Comparison of ENCODE assay signal across 1 cellular context in the genomic region with DNA sequence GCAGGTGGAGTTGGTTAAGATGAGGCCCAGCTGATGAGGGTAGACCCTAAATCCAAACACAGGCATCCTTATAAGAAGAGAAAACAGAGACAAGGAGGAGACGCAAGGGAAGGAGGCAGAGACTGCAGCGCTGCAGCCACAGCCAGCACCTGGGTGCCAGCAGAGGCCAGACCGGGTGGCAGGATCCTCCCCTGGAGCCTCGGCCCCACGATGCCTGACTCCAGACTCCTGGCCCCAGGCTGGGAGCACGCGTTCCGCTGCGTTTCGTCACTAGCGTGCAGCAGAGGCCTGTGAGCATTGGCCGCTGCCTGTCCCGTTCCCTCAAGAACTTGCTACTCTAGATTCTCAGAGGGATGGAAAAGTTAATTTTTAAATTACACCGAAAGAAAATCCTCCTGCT.
TF ChIP-seq lines count a peak whose summit lies in the region.

No MANE protein-coding gene starts in this region.

TF ChIP-seq in K562, 482 proteins besides CTCF, POLR2A, EP300 and RAD21 (continued from another document):
- no peak for TF ChIP-seq ZBED1 (IDR thresholded peaks at IDR 0.05)
- TF ChIP-seq L3MBTL2 (IDR thresholded peaks at IDR 0.05): peak; percentile 67
- TF ChIP-seq TCFL5 (CRISPR knock-in tag; conservative IDR thresholded peaks at IDR 0.05): no peak
- TF ChIP-seq, protein P1, sequence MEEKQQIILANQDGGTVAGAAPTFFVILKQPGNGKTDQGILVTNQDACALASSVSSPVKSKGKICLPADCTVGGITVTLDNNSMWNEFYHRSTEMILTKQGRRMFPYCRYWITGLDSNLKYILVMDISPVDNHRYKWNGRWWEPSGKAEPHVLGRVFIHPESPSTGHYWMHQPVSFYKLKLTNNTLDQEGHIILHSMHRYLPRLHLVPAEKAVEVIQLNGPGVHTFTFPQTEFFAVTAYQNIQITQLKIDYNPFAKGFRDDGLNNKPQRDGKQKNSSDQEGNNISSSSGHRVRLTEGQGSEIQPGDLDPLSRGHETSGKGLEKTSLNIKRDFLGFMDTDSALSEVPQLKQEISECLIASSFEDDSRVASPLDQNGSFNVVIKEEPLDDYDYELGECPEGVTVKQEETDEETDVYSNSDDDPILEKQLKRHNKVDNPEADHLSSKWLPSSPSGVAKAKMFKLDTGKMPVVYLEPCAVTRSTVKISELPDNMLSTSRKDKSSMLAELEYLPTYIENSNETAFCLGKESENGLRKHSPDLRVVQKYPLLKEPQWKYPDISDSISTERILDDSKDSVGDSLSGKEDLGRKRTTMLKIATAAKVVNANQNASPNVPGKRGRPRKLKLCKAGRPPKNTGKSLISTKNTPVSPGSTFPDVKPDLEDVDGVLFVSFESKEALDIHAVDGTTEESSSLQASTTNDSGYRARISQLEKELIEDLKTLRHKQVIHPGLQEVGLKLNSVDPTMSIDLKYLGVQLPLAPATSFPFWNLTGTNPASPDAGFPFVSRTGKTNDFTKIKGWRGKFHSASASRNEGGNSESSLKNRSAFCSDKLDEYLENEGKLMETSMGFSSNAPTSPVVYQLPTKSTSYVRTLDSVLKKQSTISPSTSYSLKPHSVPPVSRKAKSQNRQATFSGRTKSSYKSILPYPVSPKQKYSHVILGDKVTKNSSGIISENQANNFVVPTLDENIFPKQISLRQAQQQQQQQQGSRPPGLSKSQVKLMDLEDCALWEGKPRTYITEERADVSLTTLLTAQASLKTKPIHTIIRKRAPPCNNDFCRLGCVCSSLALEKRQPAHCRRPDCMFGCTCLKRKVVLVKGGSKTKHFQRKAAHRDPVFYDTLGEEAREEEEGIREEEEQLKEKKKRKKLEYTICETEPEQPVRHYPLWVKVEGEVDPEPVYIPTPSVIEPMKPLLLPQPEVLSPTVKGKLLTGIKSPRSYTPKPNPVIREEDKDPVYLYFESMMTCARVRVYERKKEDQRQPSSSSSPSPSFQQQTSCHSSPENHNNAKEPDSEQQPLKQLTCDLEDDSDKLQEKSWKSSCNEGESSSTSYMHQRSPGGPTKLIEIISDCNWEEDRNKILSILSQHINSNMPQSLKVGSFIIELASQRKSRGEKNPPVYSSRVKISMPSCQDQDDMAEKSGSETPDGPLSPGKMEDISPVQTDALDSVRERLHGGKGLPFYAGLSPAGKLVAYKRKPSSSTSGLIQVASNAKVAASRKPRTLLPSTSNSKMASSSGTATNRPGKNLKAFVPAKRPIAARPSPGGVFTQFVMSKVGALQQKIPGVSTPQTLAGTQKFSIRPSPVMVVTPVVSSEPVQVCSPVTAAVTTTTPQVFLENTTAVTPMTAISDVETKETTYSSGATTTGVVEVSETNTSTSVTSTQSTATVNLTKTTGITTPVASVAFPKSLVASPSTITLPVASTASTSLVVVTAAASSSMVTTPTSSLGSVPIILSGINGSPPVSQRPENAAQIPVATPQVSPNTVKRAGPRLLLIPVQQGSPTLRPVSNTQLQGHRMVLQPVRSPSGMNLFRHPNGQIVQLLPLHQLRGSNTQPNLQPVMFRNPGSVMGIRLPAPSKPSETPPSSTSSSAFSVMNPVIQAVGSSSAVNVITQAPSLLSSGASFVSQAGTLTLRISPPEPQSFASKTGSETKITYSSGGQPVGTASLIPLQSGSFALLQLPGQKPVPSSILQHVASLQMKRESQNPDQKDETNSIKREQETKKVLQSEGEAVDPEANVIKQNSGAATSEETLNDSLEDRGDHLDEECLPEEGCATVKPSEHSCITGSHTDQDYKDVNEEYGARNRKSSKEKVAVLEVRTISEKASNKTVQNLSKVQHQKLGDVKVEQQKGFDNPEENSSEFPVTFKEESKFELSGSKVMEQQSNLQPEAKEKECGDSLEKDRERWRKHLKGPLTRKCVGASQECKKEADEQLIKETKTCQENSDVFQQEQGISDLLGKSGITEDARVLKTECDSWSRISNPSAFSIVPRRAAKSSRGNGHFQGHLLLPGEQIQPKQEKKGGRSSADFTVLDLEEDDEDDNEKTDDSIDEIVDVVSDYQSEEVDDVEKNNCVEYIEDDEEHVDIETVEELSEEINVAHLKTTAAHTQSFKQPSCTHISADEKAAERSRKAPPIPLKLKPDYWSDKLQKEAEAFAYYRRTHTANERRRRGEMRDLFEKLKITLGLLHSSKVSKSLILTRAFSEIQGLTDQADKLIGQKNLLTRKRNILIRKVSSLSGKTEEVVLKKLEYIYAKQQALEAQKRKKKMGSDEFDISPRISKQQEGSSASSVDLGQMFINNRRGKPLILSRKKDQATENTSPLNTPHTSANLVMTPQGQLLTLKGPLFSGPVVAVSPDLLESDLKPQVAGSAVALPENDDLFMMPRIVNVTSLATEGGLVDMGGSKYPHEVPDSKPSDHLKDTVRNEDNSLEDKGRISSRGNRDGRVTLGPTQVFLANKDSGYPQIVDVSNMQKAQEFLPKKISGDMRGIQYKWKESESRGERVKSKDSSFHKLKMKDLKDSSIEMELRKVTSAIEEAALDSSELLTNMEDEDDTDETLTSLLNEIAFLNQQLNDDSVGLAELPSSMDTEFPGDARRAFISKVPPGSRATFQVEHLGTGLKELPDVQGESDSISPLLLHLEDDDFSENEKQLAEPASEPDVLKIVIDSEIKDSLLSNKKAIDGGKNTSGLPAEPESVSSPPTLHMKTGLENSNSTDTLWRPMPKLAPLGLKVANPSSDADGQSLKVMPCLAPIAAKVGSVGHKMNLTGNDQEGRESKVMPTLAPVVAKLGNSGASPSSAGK (IDR thresholded peaks at IDR 0.05): peak; percentile 68
- TF ChIP-seq, protein P2, sequence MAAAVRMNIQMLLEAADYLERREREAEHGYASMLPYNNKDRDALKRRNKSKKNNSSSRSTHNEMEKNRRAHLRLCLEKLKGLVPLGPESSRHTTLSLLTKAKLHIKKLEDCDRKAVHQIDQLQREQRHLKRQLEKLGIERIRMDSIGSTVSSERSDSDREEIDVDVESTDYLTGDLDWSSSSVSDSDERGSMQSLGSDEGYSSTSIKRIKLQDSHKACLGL (CRISPR knock-in tag; IDR thresholded peaks at IDR 0.05; ENCODE audit: borderline replicate concordance, poor library complexity, severe bottlenecking): no peak
- TF ChIP-seq, protein P3, sequence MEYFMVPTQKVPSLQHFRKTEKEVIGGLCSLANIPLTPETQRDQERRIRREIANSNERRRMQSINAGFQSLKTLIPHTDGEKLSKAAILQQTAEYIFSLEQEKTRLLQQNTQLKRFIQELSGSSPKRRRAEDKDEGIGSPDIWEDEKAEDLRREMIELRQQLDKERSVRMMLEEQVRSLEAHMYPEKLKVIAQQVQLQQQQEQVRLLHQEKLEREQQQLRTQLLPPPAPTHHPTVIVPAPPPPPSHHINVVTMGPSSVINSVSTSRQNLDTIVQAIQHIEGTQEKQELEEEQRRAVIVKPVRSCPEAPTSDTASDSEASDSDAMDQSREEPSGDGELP (CRISPR knock-in tag; IDR thresholded peaks at IDR 0.05; ENCODE audit: borderline replicate concordance): no peak
